Comparison of ENCODE assay signal across 13 cellular contexts in the genomic region with DNA sequence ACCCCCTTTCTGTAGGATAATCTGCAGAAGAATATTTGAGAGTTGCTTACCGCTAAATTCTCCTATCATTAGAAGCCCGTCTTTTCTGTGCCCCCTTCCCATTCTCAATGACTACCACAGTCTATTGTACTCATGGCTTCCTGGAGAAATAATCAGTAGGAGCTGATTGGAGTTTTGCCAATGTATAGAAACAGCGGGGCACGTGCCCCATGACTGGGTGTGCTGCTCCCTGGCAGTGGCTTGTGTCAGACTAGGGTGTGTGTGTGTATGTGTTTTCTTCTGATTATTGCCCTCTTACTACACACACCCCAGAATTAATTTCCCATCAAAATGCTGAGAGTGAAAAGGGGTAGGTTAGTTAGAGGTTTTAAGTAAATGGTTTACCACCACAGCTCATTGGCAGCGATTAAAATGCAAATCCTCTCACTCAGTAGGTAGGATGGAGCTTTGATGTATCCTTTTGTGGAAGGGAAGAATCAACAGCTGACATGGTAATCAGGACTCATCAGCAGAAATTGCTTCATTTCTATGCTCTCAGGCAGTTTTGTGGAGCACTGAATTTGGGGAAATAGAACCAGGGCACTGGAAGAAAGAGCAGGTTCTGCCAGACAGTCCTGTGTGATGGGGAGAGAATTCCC.
"Had no signal": no experiment of that assay in that cellular context is flagged by ENCODE, and none has a peak within 500 bp of the region (broad histone marks: within the 10 kb centered on the region; RNA-seq: fewer than 3 reads in every experiment).

No MANE protein-coding gene starts in this region.

- H3K4me3 ChIP-seq: dorsolateral prefrontal cortex, ovary, tibial artery, vagina had no signal

- H3K4me1 ChIP-seq: foreskin keratinocyte had no signal

- H3K9me3 ChIP-seq: ovary, vagina had no signal

- DNase-seq: activated CD8-positive, alpha-beta memory T cell treated with anti-CD3 and anti-CD28 coated beads, Interleukin-2, amount 10 ng/mL, durations not matched to agents 7 days and 5 days; activated effector memory CD4-positive, alpha-beta T cell treated with anti-CD3 and anti-CD28 coated beads, Interleukin-2, amount 50 U/mL, for 16 hours; activated naive CD8-positive, alpha-beta T cell treated with anti-CD3 and anti-CD28 coated beads for 36 hours; activated T-cell treated with anti-CD3 and anti-CD28 coated beads, Interleukin-2, amount 50 U/mL, for 4 hours; dorsolateral prefrontal cortex; foreskin keratinocyte; left ventricle myocardium superior; mesendoderm; ovary; stimulated activated CD4-positive, alpha-beta T cell treated with anti-CD3 and anti-CD28 coated beads, Interleukin-15, amount 100 ng/mL, for 24 hours; T-helper 2 cell; tibial artery had no signal

- H3K36me3 ChIP-seq: ovary, tibial artery, vagina had no signal

- H3K27me3 ChIP-seq: dorsolateral prefrontal cortex, ovary, tibial artery, vagina had no signal

- H3K27ac ChIP-seq: dorsolateral prefrontal cortex, foreskin keratinocyte, ovary, tibial artery, vagina had no signal

- ATAC-seq: activated CD8-positive, alpha-beta memory T cell treated with anti-CD3 and anti-CD28 coated beads, Interleukin-2, amount 10 ng/mL, durations not matched to agents 7 days and 5 days; activated T-cell treated with anti-CD3 and anti-CD28 coated beads, Interleukin-2, amount 50 U/mL, for 4 hours; foreskin keratinocyte; left ventricle myocardium superior had no signal
